8 cellular contexts compared by ENCODE assay signal in the genomic region with DNA sequence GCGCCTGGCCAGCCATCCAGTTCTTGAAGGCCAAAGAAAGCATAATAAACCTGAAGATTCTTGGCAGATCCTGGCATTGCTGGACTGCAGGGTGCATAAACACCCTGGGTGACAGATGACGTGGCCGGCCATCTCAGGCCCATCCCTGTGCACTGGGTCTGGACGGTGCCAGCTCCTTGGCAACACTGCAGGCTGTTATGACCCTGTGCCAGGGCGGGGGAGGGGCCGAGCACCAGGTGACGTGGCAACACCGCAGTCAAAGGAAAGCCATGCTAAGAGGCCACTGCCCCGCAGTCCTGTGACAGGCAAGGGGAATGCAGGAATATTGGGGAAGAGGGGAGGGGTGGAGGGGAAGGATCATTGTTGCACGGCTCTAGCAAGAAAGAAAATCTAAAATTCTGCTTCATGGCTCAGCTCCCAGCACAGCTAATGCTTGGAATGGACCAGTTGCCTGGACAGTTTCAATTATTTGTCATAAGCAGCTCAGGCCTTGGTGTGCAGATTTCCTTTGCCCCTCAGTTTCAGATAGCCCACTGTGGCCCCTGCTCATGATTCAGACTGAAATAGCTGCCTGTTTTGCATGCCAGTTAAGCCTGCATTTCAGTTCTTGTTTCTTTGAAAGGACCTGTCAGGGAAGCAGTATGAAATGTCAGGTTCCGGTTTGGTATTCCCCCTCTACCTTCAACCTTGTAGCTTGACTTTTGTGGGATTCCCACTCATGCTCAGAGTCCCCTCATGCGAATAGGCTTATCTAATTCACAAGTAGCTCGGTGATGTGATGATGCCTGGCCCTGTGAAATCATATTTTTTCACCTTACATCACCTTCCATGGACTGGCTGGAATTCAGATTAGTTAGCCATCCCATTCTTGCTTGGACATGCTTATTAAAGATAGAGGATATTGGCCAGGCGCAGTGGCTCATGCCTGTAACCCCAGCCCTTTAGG. TPM values are rescaled to one million over a fixed set of nuclear protein-coding genes. Genes with fewer than 3 reads are reported as not detected.
A peak's percentile ranks its signal among the peaks of the same experiment; 100 is the strongest.
DNase-seq lines count a peak whose midpoint lies in the region; ATAC-seq and TF ChIP-seq lines count a peak whose summit lies in the region.

No MANE protein-coding gene starts in this region.

- in situ Hi-C loops in Panc1 (cut with HindIII; ENCODE audit: low pct_unique_long_range_greater_than_20kb, low sequenced_read_pairs): no loop called here

- CTCF ChIA-PET in Panc1 (lab: Charles Lee): no interaction called here

- H3K4me3 ChIP-seq in BE2C (ENCODE audit: low read depth, low read length) (no peak overlapping the region), Panc1 (ENCODE audit: low read depth in 2 of 2, low read length in 2 of 2) (no peak overlapping the region)

- no peak overlapping the region for H3K27ac ChIP-seq in Panc1 (ENCODE audit: low read length)

- DNase-seq in BE2C (peak; percentile 10), Panc1 (ENCODE audit: low read depth, low spot score) (no peak), glomerular visceral epithelial cell (ENCODE audit: extremely low spot score) (peak; percentile 62), renal cortical epithelial cell (ENCODE audit: low read depth) (peak; percentile 87), HPDE6-E6E7 (ENCODE audit: extremely low spot score) (no peak), cortex of kidney (lab: John Stamatoyannopoulos, UW) (no peak)

- TF ChIP-seq CTCF in BE2C (IDR thresholded peaks at IDR 0.05; ENCODE audit: low read depth, low read length) (no peak), Panc1 (IDR thresholded peaks at IDR 0.05) (no peak)

- intact Hi-C loops in Panc1 (cut with micrococcal nuclease; ENCODE audit: unreplicated experiment): no loop called here

- no peaks in the 10 kb centered on the region for H3K9me3 ChIP-seq in BE2C
- H3K9me3 ChIP-seq in Panc1 (ENCODE audit: control insufficient read depth, insufficient read depth, low read depth, low read length): no peaks in the 10 kb centered on the region

- H3K36me3 ChIP-seq in BE2C (no peaks in the 10 kb centered on the region), Panc1 (ENCODE audit: control insufficient read depth, insufficient read depth, low read length) (no peaks in the 10 kb centered on the region)

- no TSS peak for BruUV-seq in Panc1 (replicated peaks; lab: Mats Ljungman, UMichigan)

- POLR2A ChIA-PET in Panc1 (lab: Charles Lee): interaction anchor here (0.5 kb wide), 1 partner anchor 25 kb away, joined by 9 read pairs; no protein-coding TSS in a partner anchor

- ATAC-seq in GM19025 (IDR thresholded peaks at IDR 0.05; ENCODE audit: low read depth, unreplicated experiment) (peak; percentile 79), HG03060 (IDR thresholded peaks at IDR 0.05; ENCODE audit: low read depth, unreplicated experiment) (peak; percentile 88), Panc1 (peak; percentile 54)

- no peaks in the 10 kb centered on the region for H3K27me3 ChIP-seq in BE2C
- H3K27me3 ChIP-seq in Panc1 (ENCODE audit: control insufficient read depth, insufficient read depth, low read length): no peaks in the 10 kb centered on the region

- H3K4me1 ChIP-seq in BE2C: no peaks in the 10 kb centered on the region; the same call in 1 of the 2 replicates
- H3K4me1 ChIP-seq in Panc1 (ENCODE audit: control insufficient read depth, insufficient read depth, low read length): no peaks in the 10 kb centered on the region

RNA-seq across cellular contexts. Expression of a gene that starts 29.7 kb away (rescaled TPM):
- 26.8 TPM for polyA plus RNA-seq in BE2C (2012; ENCODE audit: insufficient read depth, insufficient read length, low read depth)
- 155 TPM for total RNA-seq in Panc1 (2021; ENCODE audit: unreplicated experiment)
- 35.7 TPM for polyA plus RNA-seq in Panc1 (2012; ENCODE audit: insufficient read length)
- 127 and 258 TPM in 2 replicates for total RNA-seq in renal cortical epithelial cell

Comparison
In these comparisons a context has a peak if more than half of its experiments do, and no peak if none do; other contexts are left out.
1. DNase-seq: peak in BE2C (single experiment), glomerular visceral epithelial cell (single experiment) and renal cortical epithelial cell (single experiment); none in Panc1 (single experiment), HPDE6-E6E7 (single experiment) and cortex of kidney (single experiment).
2. Peak in every context shown above with its lines, with median percentiles within 50 percentile points of each other: ATAC-seq.